ENCODE assay signal across 8 cellular contexts in genomic region chr12:991350-992278, GRCh38. TPM values are rescaled to one million over a fixed set of nuclear protein-coding genes. Genes with fewer than 3 reads are reported as not detected.
DNase-seq lines count a peak whose midpoint lies in the region; ATAC-seq and TF ChIP-seq lines count a peak whose summit lies in the region.

No MANE protein-coding gene starts in this region.

- H3K27me3 ChIP-seq in Peyer's patch (no peaks in the 10 kb centered on the region), subcutaneous abdominal adipose tissue (ENCODE audit: control insufficient read depth in 5 of 5, insufficient read depth in 4 of 5, low read length in 5 of 5) (no peaks in the 10 kb centered on the region)

- peak; percentile 56 for ATAC-seq in HG03342 (IDR thresholded peaks at IDR 0.05; ENCODE audit: unreplicated experiment)
- ATAC-seq in GM21619 (IDR thresholded peaks at IDR 0.05; ENCODE audit: unreplicated experiment): no peak

- CTCF ChIA-PET in activated CD4-positive, alpha-beta T cell treated with anti-CD3 and anti-CD28 coated beads, Interleukin-2, amount 10 ng/mL, durations not matched to agents 7 days and 5 days (lab: Charles Lee): interaction anchor here (0.5 to 2.6 kb wide), 5 partner anchors 10 to 47 kb away, joined by 3 to 12 read pairs (median 4); partner anchors contain the start of gene RAD52

- H3K4me1 ChIP-seq in Peyer's patch: peaks cover 0 to 27% (median 5%) of the 10 kb centered on the region in 4 donors
- peaks cover 3 to 36% (median 35%) of the 10 kb centered on the region in 5 donors for H3K4me1 ChIP-seq in subcutaneous abdominal adipose tissue (ENCODE audit: control insufficient read depth in 5 of 5, insufficient read depth in 5 of 5, low read length in 5 of 5)

- H3K9me3 ChIP-seq in Peyer's patch: no peaks in the 10 kb centered on the region
- H3K9me3 ChIP-seq in subcutaneous abdominal adipose tissue (ENCODE audit: control insufficient read depth in 5 of 5, low read length in 5 of 5): no peaks in the 10 kb centered on the region

- peaks cover 47% of the 10 kb centered on the region for H3K4me1 Mint-ChIP-seq in activated CD4-positive, alpha-beta T cell treated with anti-CD3 and anti-CD28 coated beads, Interleukin-2, amount 10 ng/mL, durations not matched to agents 7 days and 5 days

- TF ChIP-seq CTCF in Peyer's patch (IDR thresholded peaks at IDR 0.05) (no peak), lower leg skin (IDR thresholded peaks at IDR 0.05) (no peak)

- H3K36me3 ChIP-seq in Peyer's patch (no peaks in the 10 kb centered on the region), subcutaneous abdominal adipose tissue (ENCODE audit: control insufficient read depth in 5 of 5, insufficient read depth in 5 of 5, low read length in 5 of 5) (no peaks in the 10 kb centered on the region)

- H3K36me3 Mint-ChIP-seq in activated CD4-positive, alpha-beta T cell treated with anti-CD3 and anti-CD28 coated beads, Interleukin-2, amount 10 ng/mL, durations not matched to agents 7 days and 5 days (ENCODE audit: low read depth): no peaks in the 10 kb centered on the region

- WGBS in lower leg skin, 2 donors: 3 to 6% methylated on average over 35 to 39 of the region's 48 CpGs

- peak overlapping the region; percentile 83 for H3K4me3 Mint-ChIP-seq in activated CD4-positive, alpha-beta T cell treated with anti-CD3 and anti-CD28 coated beads, Interleukin-2, amount 10 ng/mL, durations not matched to agents 7 days and 5 days

- TF ChIP-seq POLR2A in Peyer's patch (IDR thresholded peaks at IDR 0.05) (peak in 1 of 2 donors; percentile 3), lower leg skin (IDR thresholded peaks at IDR 0.05) (no peak)

- POLR2A ChIA-PET in activated CD4-positive, alpha-beta T cell treated with anti-CD3 and anti-CD28 coated beads, Interleukin-2, amount 10 ng/mL, durations not matched to agents 7 days and 5 days (lab: Charles Lee): interaction anchor here (0.6 kb wide), 1 partner anchor 57 kb away, joined by 6 read pairs; no protein-coding TSS in a partner anchor

- H3K27ac ChIP-seq in Peyer's patch (peak overlapping the region; percentile 93 to 98 (median 96)), subcutaneous abdominal adipose tissue (ENCODE audit: low read depth, low read length) (peak overlapping the region; percentile 83)

- H3K9ac ChIP-seq in subcutaneous abdominal adipose tissue (ENCODE audit: low read length in 5 of 5): peak overlapping the region; percentile 4 to 88 (median 83)

- intact Hi-C loops in lower leg skin (cut with DNase I; ENCODE audit: low total_unique reads): no loop called here

- H3K9me3 Mint-ChIP-seq in activated CD4-positive, alpha-beta T cell treated with anti-CD3 and anti-CD28 coated beads, Interleukin-2, amount 10 ng/mL, durations not matched to agents 7 days and 5 days: no peaks in the 10 kb centered on the region

- peak overlapping the region; percentile 92 for H3K27ac Mint-ChIP-seq in activated CD4-positive, alpha-beta T cell treated with anti-CD3 and anti-CD28 coated beads, Interleukin-2, amount 10 ng/mL, durations not matched to agents 7 days and 5 days

- peak overlapping the region; percentile 85 to 99 (median 98) for H3K4me3 ChIP-seq in Peyer's patch
- H3K4me3 ChIP-seq in lower leg skin (ENCODE audit: low read depth, poor library complexity, severe bottlenecking): peak overlapping the region; percentile 91
- peak overlapping the region; percentile 68 to 88 (median 77) for H3K4me3 ChIP-seq in subcutaneous abdominal adipose tissue (ENCODE audit: low read depth in 1 of 5, low read length in 5 of 5)

- H3K27me3 Mint-ChIP-seq in activated CD4-positive, alpha-beta T cell treated with anti-CD3 and anti-CD28 coated beads, Interleukin-2, amount 10 ng/mL, durations not matched to agents 7 days and 5 days: no peaks in the 10 kb centered on the region

- DNase-seq in activated CD4-positive, alpha-beta T cell treated with anti-CD3 and anti-CD28 coated beads, Interleukin-2, amount 10 ng/mL, durations not matched to agents 7 days and 5 days: peak; percentile 54
- DNase-seq in activated CD4-positive, alpha-beta T cell treated with anti-CD3 and anti-CD28 coated beads, Interleukin-2, amount 50 U/mL, for 4 hours: no peak
- DNase-seq in Peyer's patch (peak in 2 of 3 donors; percentile 39 to 58), dedifferentiated amniotic fluid mesenchymal stem cell (ENCODE audit: extremely low spot score) (peak; percentile 13), lower leg skin (ENCODE audit: low spot score in 2 of 2) (peak; percentile 30 to 89)

RNA-seq across cellular contexts. Expression of gene ERC1, which starts 0.6 kb away (rescaled TPM):
- total RNA-seq in activated CD4-positive, alpha-beta T cell treated with anti-CD3 and anti-CD28 coated beads, Interleukin-2, amount 10 ng/mL, durations not matched to agents 7 days and 5 days: 10 to 100 TPM; 38.7 to 43.4 TPM
- total RNA-seq in Peyer's patch (100 to 1,000 TPM in 1 of 4 donors, 10 to 100 TPM in 3; 26.5 to 184 (median 31.7) TPM), lower leg skin (10 to 100 TPM; 22.1 to 42.7 (median 29.7) TPM)

RNA-seq across cellular contexts. Expression of gene RAD52, which starts 42.1 kb away (rescaled TPM):
- 10 to 100 TPM; 18.5 to 19.4 TPM for total RNA-seq in activated CD4-positive, alpha-beta T cell treated with anti-CD3 and anti-CD28 coated beads, Interleukin-2, amount 10 ng/mL, durations not matched to agents 7 days and 5 days
- total RNA-seq in Peyer's patch (10 to 100 TPM; 14.2 to 59.4 (median 25.3) TPM), lower leg skin (10 to 100 TPM in 3 of 4 donors, 1 to 10 TPM in 1; 6.2 to 16.7 (median 12.1) TPM)

Comparison
In these comparisons a context has a peak if more than half of its experiments do, and no peak if none do; other contexts are left out.
1. DNase-seq: peak in activated CD4-positive, alpha-beta T cell treated with anti-CD3 and anti-CD28 coated beads, Interleukin-2, amount 10 ng/mL, durations not matched to agents 7 days and 5 days (single experiment), Peyer's patch (2 of 3), dedifferentiated amniotic fluid mesenchymal stem cell (single experiment) and lower leg skin (2 of 2); none in activated CD4-positive, alpha-beta T cell treated with anti-CD3 and anti-CD28 coated beads, Interleukin-2, amount 50 U/mL, for 4 hours (0 of 2).
2. Peak in every context shown above with its lines, with median percentiles within 50 percentile points of each other: H3K4me3 ChIP-seq.